Comparison of ENCODE assay signal across 8 cellular contexts in the genomic region with DNA sequence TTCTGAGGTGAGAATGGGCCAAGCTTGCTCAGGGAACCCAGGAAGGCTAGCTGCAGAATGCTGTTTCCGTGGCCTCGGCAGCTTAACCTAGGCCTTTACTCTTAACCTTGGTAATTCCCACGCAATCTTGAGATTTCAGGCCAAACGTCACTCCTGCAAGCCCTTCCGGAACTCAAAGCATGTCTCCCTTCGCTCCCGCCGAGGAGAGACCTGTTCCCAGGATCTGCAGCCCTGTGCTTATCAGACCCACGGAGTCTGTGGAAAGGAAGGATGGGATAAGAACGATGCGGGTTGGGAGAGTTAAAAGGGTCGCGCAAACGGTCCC. TPM values are rescaled to one million over a fixed set of nuclear protein-coding genes. Genes with fewer than 3 reads are reported as not detected.
A peak's percentile ranks its signal among the peaks of the same experiment; 100 is the strongest.
DNase-seq lines count a peak whose midpoint lies in the region; ATAC-seq and TF ChIP-seq lines count a peak whose summit lies in the region.

No MANE protein-coding gene starts in this region.

- H3K27me3 ChIP-seq in CD8-positive, alpha-beta memory T cell (ENCODE audit: insufficient read depth, low read length, poor library complexity, severe bottlenecking), result no peaks in the 10 kb centered on the region

- peaks cover 0 to under 1% (median 0%) of the 10 kb centered on the region in 5 donors for H3K9me3 Mint-ChIP-seq in CD8-positive, alpha-beta memory T cell
- peaks cover 7% of the 10 kb centered on the region for H3K9me3 Mint-ChIP-seq in progenitor cell of endocrine pancreas (ENCODE audit: low read depth)

- H3K4me1 ChIP-seq in CD8-positive, alpha-beta memory T cell (ENCODE audit: insufficient read depth, low read length), result peaks cover 9% of the 10 kb centered on the region

- H3K9me3 ChIP-seq in CD8-positive, alpha-beta memory T cell (ENCODE audit: low read length), result no peaks in the 10 kb centered on the region
- H3K9me3 ChIP-seq in T-helper 17 cell (ENCODE audit: control insufficient read depth, low read length, poor library complexity, severe bottlenecking), result no peaks in the 10 kb centered on the region

- CTCF ChIA-PET in CD8-positive, alpha-beta memory T cell (lab: Charles Lee), result interaction anchor here (0.8 to 1.8 kb wide), 2 partner anchors 16 to 46 kb away, joined by 3 to 5 read pairs; no protein-coding TSS in a partner anchor

- no peak overlapping the region for H3K27ac ChIP-seq in CD8-positive, alpha-beta memory T cell (ENCODE audit: low read depth, low read length)

- H3K27me3 Mint-ChIP-seq in CD8-positive, alpha-beta memory T cell, result peaks cover 0 to 1% of the 10 kb centered on the region in 2 donors
- H3K27me3 Mint-ChIP-seq in T-helper 17 cell (no peaks in the 10 kb centered on the region), progenitor cell of endocrine pancreas (no peaks in the 10 kb centered on the region)

- peak overlapping the region; percentile 88 to 97 (median 94) for H3K4me3 Mint-ChIP-seq in CD8-positive, alpha-beta memory T cell
- H3K4me3 Mint-ChIP-seq in T-helper 17 cell (peak overlapping the region; percentile 96), progenitor cell of endocrine pancreas (ENCODE audit: low read depth) (peak overlapping the region; percentile 65)

- H3K36me3 ChIP-seq in CD8-positive, alpha-beta memory T cell (ENCODE audit: insufficient read depth, low read length), result no peaks in the 10 kb centered on the region

- TF ChIP-seq CTCF in fibroblast of mammary gland (conservative IDR thresholded peaks at IDR 0.05; ENCODE audit: control insufficient read depth, insufficient read depth, low read depth, low read length) (no peak), progenitor cell of endocrine pancreas (IDR thresholded peaks at IDR 0.05; ENCODE audit: unreplicated experiment) (no peak), GM20000 (IDR thresholded peaks at IDR 0.05; ENCODE audit: extremely low read depth, missing control alignments) (no peak)

- peaks cover 2 to 17% (median 7%) of the 10 kb centered on the region in 3 donors for H3K36me3 Mint-ChIP-seq in CD8-positive, alpha-beta memory T cell
- peaks cover 2% of the 10 kb centered on the region for H3K36me3 Mint-ChIP-seq in T-helper 17 cell (ENCODE audit: low read depth)
- peaks cover 6% of the 10 kb centered on the region for H3K36me3 Mint-ChIP-seq in progenitor cell of endocrine pancreas (ENCODE audit: insufficient read depth)

- POLR2A ChIA-PET in CD8-positive, alpha-beta memory T cell (lab: Charles Lee), result interaction anchor here (1.0 kb wide), 1 partner anchor 138 kb away, joined by 3 read pairs; the partner anchor contains the start of genes RNF167 and SLC25A11

- H3K4me1 Mint-ChIP-seq in CD8-positive, alpha-beta memory T cell, result peaks cover 24 to 38% (median 31%) of the 10 kb centered on the region in 3 donors
- H3K4me1 Mint-ChIP-seq in T-helper 17 cell (peaks cover 20% of the 10 kb centered on the region), progenitor cell of endocrine pancreas (ENCODE audit: low read depth) (peaks cover 8% of the 10 kb centered on the region)

- no peak for DNase-seq in CD8-positive, alpha-beta memory T cell
- DNase-seq in T-helper 17 cell (no peak), fibroblast of mammary gland (ENCODE audit: low read depth) (no peak), progenitor cell of endocrine pancreas (ENCODE audit: low spot score, unreplicated experiment) (no peak), GM20000 (ENCODE audit: low spot score) (no peak), DMS 273 treated with DMSO at 0.1 percent for 48 hours (lab: John Stamatoyannopoulos, UW) (no peak), AG08396 (ENCODE audit: low spot score) (no peak)

- H3K4me3 ChIP-seq in CD8-positive, alpha-beta memory T cell (ENCODE audit: low read length), result peak overlapping the region; percentile 97
- H3K4me3 ChIP-seq in fibroblast of mammary gland (ENCODE audit: control insufficient read depth, low read depth, low read length), result peak overlapping the region; percentile 62

- ATAC-seq in T-helper 17 cell (no peak), GM18520 (IDR thresholded peaks at IDR 0.05; ENCODE audit: unreplicated experiment) (no peak)

- peak overlapping the region in 7 of 8 donors; percentile 65 to 97 (median 90) for H3K27ac Mint-ChIP-seq in CD8-positive, alpha-beta memory T cell
- peak overlapping the region; percentile 85 for H3K27ac Mint-ChIP-seq in T-helper 17 cell
- peak overlapping the region; percentile 20 for H3K27ac Mint-ChIP-seq in progenitor cell of endocrine pancreas

RNA-seq across cellular contexts. Expression of gene ZFP3, which starts 0.5 kb away (rescaled TPM):
- 1 to 10 TPM; 3.7 to 4.2 TPM for total RNA-seq in CD8-positive, alpha-beta memory T cell
- polyA plus RNA-seq in CD8-positive, alpha-beta memory T cell, result 0.75 TPM
- 1 to 10 TPM; 2.5 to 3.6 TPM for total RNA-seq in T-helper 17 cell
- 0.98 and 1.3 TPM in 2 replicates for total RNA-seq in progenitor cell of endocrine pancreas

RNA-seq across cellular contexts. Expression of gene ZNF232, which starts 33.9 kb away (rescaled TPM):
- total RNA-seq in CD8-positive, alpha-beta memory T cell, result 10 to 100 TPM; 21.8 to 22.9 TPM
- polyA plus RNA-seq in CD8-positive, alpha-beta memory T cell, result 5.7 TPM
- total RNA-seq in T-helper 17 cell (1 to 10 TPM; 3.4 to 4.1 TPM), progenitor cell of endocrine pancreas (51.1 and 56.3 TPM in 2 replicates)

RNA-seq across cellular contexts. Expression of gene USP6, which starts 38.1 kb away (rescaled TPM):
- under 1 TPM in 1 of 2 experiments, not detected in 1; 0.09 TPM for total RNA-seq in CD8-positive, alpha-beta memory T cell
- 0.05 TPM for polyA plus RNA-seq in CD8-positive, alpha-beta memory T cell
- total RNA-seq in T-helper 17 cell, result under 1 TPM; 0.05 to 0.13 TPM
- 0.80 and 0.84 TPM in 2 replicates for total RNA-seq in progenitor cell of endocrine pancreas

RNA-seq across cellular contexts. Expression of gene SLC52A1, which starts 42.5 kb away (rescaled TPM):
- under 1 TPM; 0.35 to 0.64 TPM for total RNA-seq in CD8-positive, alpha-beta memory T cell
- 0.12 TPM for polyA plus RNA-seq in CD8-positive, alpha-beta memory T cell
- total RNA-seq in T-helper 17 cell (under 1 TPM in 1 of 2 donors, not detected in 1; 0.12 TPM), progenitor cell of endocrine pancreas (not detected in 2 replicates)

Comparison
In these comparisons a context has a peak if more than half of its experiments do, and no peak if none do; other contexts are left out.
1. H3K27ac Mint-ChIP-seq: peak in every context shown above with its lines; median percentile 90 in CD8-positive, alpha-beta memory T cell; 85 in T-helper 17 cell; 20 in progenitor cell of endocrine pancreas.
2. RNA of gene ZNF232, which starts 33.9 kb away (total RNA-seq): 51.1 to 56.3 TPM in progenitor cell of endocrine pancreas and 21.8 to 22.9 TPM in CD8-positive, alpha-beta memory T cell; 3.4 to 4.1 TPM in T-helper 17 cell; every median in the first group is over 4 times any median in the second.
3. Peak in every context shown above with its lines, with median percentiles within 50 percentile points of each other: H3K4me3 Mint-ChIP-seq.